ENCODE assay signal across 21 cellular contexts in the genomic region with DNA sequence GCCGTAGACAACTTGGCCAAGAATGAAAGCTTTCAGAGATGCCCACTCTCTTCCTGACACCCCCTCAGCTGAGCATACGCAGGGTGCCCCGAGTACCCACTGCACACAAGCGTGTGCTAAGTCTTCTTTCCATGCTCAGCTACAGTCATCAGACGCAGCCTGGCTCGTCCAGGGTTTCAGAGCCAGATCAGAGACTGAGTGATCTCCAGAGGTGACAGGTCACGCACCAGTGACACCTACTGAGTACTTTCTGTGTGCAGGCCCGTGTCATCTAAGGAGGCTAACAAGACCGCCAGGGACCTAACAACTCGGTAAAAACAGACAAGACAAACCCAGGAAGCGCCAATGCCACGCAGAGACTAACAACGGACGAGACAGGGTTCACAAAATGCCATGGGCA. TPM values are rescaled to one million over a fixed set of nuclear protein-coding genes. Genes with fewer than 3 reads are reported as not detected.
DNase-seq lines count a peak whose midpoint lies in the region; ATAC-seq and TF ChIP-seq lines count a peak whose summit lies in the region.
"Had no signal": no experiment of that assay in that cellular context is flagged by ENCODE, and none has a peak within 500 bp of the region (broad histone marks: within the 10 kb centered on the region; RNA-seq: fewer than 3 reads in every experiment).

No MANE protein-coding gene starts in this region.

- no peaks in the 10 kb centered on the region for H3K9me3 Mint-ChIP-seq in activated naive CD8-positive, alpha-beta T cell (ENCODE audit: low read depth)
- no peaks in the 10 kb centered on the region for H3K9me3 Mint-ChIP-seq in activated naive CD8-positive, alpha-beta T cell treated with anti-CD3 and anti-CD28 coated beads for 36 hours
- no peaks in the 10 kb centered on the region for H3K9me3 Mint-ChIP-seq in activated T-helper 17 cell treated with anti-CD3 and anti-CD28 coated beads, Interleukin-2, amount 50 U/mL, for 72 hours
- H3K9me3 Mint-ChIP-seq: activated CD4-positive, alpha-beta T cell treated with anti-CD3 and anti-CD28 coated beads, Interleukin-2, amount 10 ng/mL, durations not matched to agents 24 days and 14 days had no signal

- TF ChIP-seq CTCF in foreskin fibroblast (IDR thresholded peaks at IDR 0.05; ENCODE audit: low read depth, low read length) = no peak

- H3K27me3 Mint-ChIP-seq in activated naive CD8-positive, alpha-beta T cell = no peaks in the 10 kb centered on the region
- no peaks in the 10 kb centered on the region for H3K27me3 Mint-ChIP-seq in activated naive CD8-positive, alpha-beta T cell treated with anti-CD3 and anti-CD28 coated beads for 36 hours
- H3K27me3 Mint-ChIP-seq in activated T-helper 17 cell treated with anti-CD3 and anti-CD28 coated beads, Interleukin-2, amount 50 U/mL, for 72 hours = no peaks in the 10 kb centered on the region
- H3K27me3 Mint-ChIP-seq: activated CD4-positive, alpha-beta T cell treated with anti-CD3 and anti-CD28 coated beads, Interleukin-2, amount 10 ng/mL, durations not matched to agents 24 days and 14 days had no signal

- H3K4me1 Mint-ChIP-seq in activated naive CD8-positive, alpha-beta T cell (ENCODE audit: low read depth) = peaks cover 10% of the 10 kb centered on the region
- H3K4me1 Mint-ChIP-seq in activated naive CD8-positive, alpha-beta T cell treated with anti-CD3 and anti-CD28 coated beads for 36 hours = peaks cover 9% of the 10 kb centered on the region
- H3K4me1 Mint-ChIP-seq in activated T-helper 17 cell treated with anti-CD3 and anti-CD28 coated beads, Interleukin-2, amount 50 U/mL, for 72 hours = peaks cover 8% of the 10 kb centered on the region

- H3K36me3 Mint-ChIP-seq in activated naive CD8-positive, alpha-beta T cell = peaks cover 9% of the 10 kb centered on the region
- H3K36me3 Mint-ChIP-seq in activated naive CD8-positive, alpha-beta T cell treated with anti-CD3 and anti-CD28 coated beads for 36 hours = peaks cover 15% of the 10 kb centered on the region
- H3K36me3 Mint-ChIP-seq in activated T-helper 17 cell treated with anti-CD3 and anti-CD28 coated beads, Interleukin-2, amount 50 U/mL, for 72 hours (ENCODE audit: low read depth) = peaks cover 58% of the 10 kb centered on the region

- no peak overlapping the region for H3K4me3 ChIP-seq in foreskin fibroblast (ENCODE audit: low read depth in 1 of 2, low read length in 2 of 2)
- H3K4me3 ChIP-seq: esophagus squamous epithelium, smooth muscle cell had no signal

- no peak overlapping the region for H3K4me3 Mint-ChIP-seq in activated naive CD8-positive, alpha-beta T cell
- H3K4me3 Mint-ChIP-seq in activated naive CD8-positive, alpha-beta T cell treated with anti-CD3 and anti-CD28 coated beads for 36 hours = no peak overlapping the region
- no peak overlapping the region for H3K4me3 Mint-ChIP-seq in activated T-helper 17 cell treated with anti-CD3 and anti-CD28 coated beads, Interleukin-2, amount 50 U/mL, for 72 hours
- H3K4me3 Mint-ChIP-seq: activated CD4-positive, alpha-beta T cell treated with anti-CD3 and anti-CD28 coated beads, Interleukin-2, amount 10 ng/mL, durations not matched to agents 24 days and 14 days had no signal

- no peak for DNase-seq in activated naive CD8-positive, alpha-beta T cell treated with anti-CD3 and anti-CD28 coated beads for 36 hours
- no peak for DNase-seq in foreskin fibroblast
- no peak for DNase-seq in amygdala (lab: John Stamatoyannopoulos, UW)
- no peak for DNase-seq in activated effector memory CD4-positive, alpha-beta T cell treated with Interleukin-2 at 50 U/mL for 16 hours
- no peak for DNase-seq in NCI-H2081 (lab: John Stamatoyannopoulos, UW)
- DNase-seq: activated CD4-positive, alpha-beta T cell treated with anti-CD3 and anti-CD28 coated beads, Interleukin-2, amount 10 ng/mL, durations not matched to agents 24 days and 14 days; activated CD8-positive, alpha-beta memory T cell treated with anti-CD3 and anti-CD28 coated beads, Interleukin-2, amount 50 U/mL, for 48 hours; activated gamma-delta T cell treated with Interleukin-2 at 50 U/mL for 16 hours; anterior cingulate cortex; effector CD8-positive, alpha-beta T cell; esophagus squamous epithelium; NCI-H1105; NCI-H2107; NCI-H510A; stimulated activated CD4-positive, alpha-beta T cell treated with anti-CD3 and anti-CD28 coated beads, Interleukin-4, amount 100 ng/mL, for 24 hours; SW 1271 had no signal

- ATAC-seq in HG03025 (IDR thresholded peaks at IDR 0.05; ENCODE audit: low FRiP score, unreplicated experiment) = peak; percentile 66
- ATAC-seq in activated T-helper 17 cell treated with anti-CD3 and anti-CD28 coated beads, Interleukin-2, amount 50 U/mL, for 72 hours (replicated peaks) = no peak
- ATAC-seq: left lobe of liver had no signal

- peak overlapping the region; percentile 22 for H3K27ac Mint-ChIP-seq in activated naive CD8-positive, alpha-beta T cell
- no peak overlapping the region for H3K27ac Mint-ChIP-seq in activated naive CD8-positive, alpha-beta T cell treated with anti-CD3 and anti-CD28 coated beads for 36 hours
- H3K27ac Mint-ChIP-seq in activated T-helper 17 cell treated with anti-CD3 and anti-CD28 coated beads, Interleukin-2, amount 50 U/mL, for 72 hours = peak overlapping the region; percentile 21
- H3K27ac Mint-ChIP-seq: activated CD4-positive, alpha-beta T cell treated with anti-CD3 and anti-CD28 coated beads, Interleukin-2, amount 10 ng/mL, durations not matched to agents 24 days and 14 days had no signal

RNA-seq across cellular contexts. Expression of a gene that starts 25.1 kb away (rescaled TPM):
- 10 to 100 TPM; 13.8 to 14.0 TPM for total RNA-seq in activated naive CD8-positive, alpha-beta T cell treated with anti-CD3 and anti-CD28 coated beads for 36 hours
- total RNA-seq in activated T-helper 17 cell treated with anti-CD3 and anti-CD28 coated beads, Interleukin-2, amount 50 U/mL, for 72 hours = 10 to 100 TPM; 16.5 to 18.2 TPM

RNA-seq across cellular contexts. Expression of a gene that starts 57.9 kb away (rescaled TPM):
- 1,000 to 10,000 TPM; 2,531 to 2,575 TPM for total RNA-seq in activated naive CD8-positive, alpha-beta T cell treated with anti-CD3 and anti-CD28 coated beads for 36 hours
- 1,000 to 10,000 TPM; 1,449 to 2,120 TPM for total RNA-seq in activated T-helper 17 cell treated with anti-CD3 and anti-CD28 coated beads, Interleukin-2, amount 50 U/mL, for 72 hours
